ENCODE assay signal across 9 cellular contexts in the genomic region with DNA sequence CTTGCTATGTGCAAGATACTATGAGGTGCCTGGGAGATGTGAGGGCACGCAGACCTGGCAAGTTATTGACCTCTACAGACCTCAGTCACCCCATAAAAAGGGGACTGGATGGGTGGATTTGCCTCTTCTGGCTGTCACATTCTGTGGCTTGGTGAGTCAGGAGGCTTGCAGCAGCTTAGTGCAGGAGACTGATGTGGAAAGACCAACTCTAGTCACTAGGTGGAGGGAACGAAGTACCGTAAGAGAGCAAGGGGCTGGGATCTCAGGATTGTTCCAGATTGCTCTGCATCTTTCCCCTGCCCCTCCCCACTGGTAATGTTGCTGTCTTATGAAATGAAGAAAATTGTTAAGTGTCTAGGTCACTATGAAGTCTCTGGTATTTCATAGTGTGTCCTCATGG. TPM values are rescaled to one million over a fixed set of nuclear protein-coding genes. Genes with fewer than 3 reads are reported as not detected.
DNase-seq lines count a peak whose midpoint lies in the region; ATAC-seq and TF ChIP-seq lines count a peak whose summit lies in the region.
"Had no signal": no experiment of that assay in that cellular context is flagged by ENCODE, and none has a peak within 500 bp of the region (broad histone marks: within the 10 kb centered on the region; RNA-seq: fewer than 3 reads in every experiment).

No MANE protein-coding gene starts in this region.

- H3K9me3 Mint-ChIP-seq in T-helper 2 cell treated with Interferon-gamma antibody and Interleukin-4, amounts not matched to agents 5 μg/mL and 100 μg/mL, for 36 hours: no peaks in the 10 kb centered on the region
- no peaks in the 10 kb centered on the region for H3K9me3 Mint-ChIP-seq in activated CD4-positive, alpha-beta T cell treated with anti-CD3 and anti-CD28 coated beads, Interleukin-2, amount 10 ng/mL, durations not matched to agents 24 days and 14 days

- intact Hi-C loops in activated CD4-positive, alpha-beta T cell treated with anti-CD3 and anti-CD28 coated beads, Interleukin-2, amount 10 ng/mL, durations not matched to agents 24 days and 14 days (cut with micrococcal nuclease): loop anchor here (5.0 kb wide), 1 partner anchor 149 kb away; no protein-coding TSS in a partner anchor
- intact Hi-C loops in stomach (cut with DNase I; ENCODE audit: low total_unique reads) (no loop called here), posterior vena cava (cut with DNase I) (no loop called here)

- TF ChIP-seq CTCF in stomach (IDR thresholded peaks at IDR 0.05): no peak

- peak; percentile 16 for DNase-seq in T-helper 2 cell treated with Interferon-gamma antibody and Interleukin-4, amounts not matched to agents 5 μg/mL and 100 μg/mL, for 36 hours (ENCODE audit: low spot score)
- DNase-seq in T-helper 2 cell (no peak), fibroblast of the conjunctiva (ENCODE audit: low read depth) (peak; percentile 41), stomach (no peak), posterior vena cava (ENCODE audit: low spot score) (no peak), substantia nigra (lab: John Stamatoyannopoulos, UW) (no peak)
- peak; percentile 65 for DNase-seq in activated CD4-positive, alpha-beta T cell treated with anti-CD3 and anti-CD28 coated beads, Interleukin-2, amount 10 ng/mL, durations not matched to agents 24 days and 14 days

- H3K36me3 ChIP-seq in stomach: peaks cover 16 to 28% (median 25%) of the 10 kb centered on the region in 4 donors

- H3K9me3 ChIP-seq in stomach: no peaks in the 10 kb centered on the region
- H3K9me3 ChIP-seq: SJCRH30 had no signal

- TF ChIP-seq EP300 in stomach (IDR thresholded peaks at IDR 0.05): no peak

- H3K4me3 Mint-ChIP-seq in T-helper 2 cell treated with Interferon-gamma antibody and Interleukin-4, amounts not matched to agents 5 μg/mL and 100 μg/mL, for 36 hours: peak overlapping the region; percentile 17
- peak overlapping the region; percentile 91 for H3K4me3 Mint-ChIP-seq in activated CD4-positive, alpha-beta T cell treated with anti-CD3 and anti-CD28 coated beads, Interleukin-2, amount 10 ng/mL, durations not matched to agents 24 days and 14 days

- WGBS in stomach, 5 donors: 71 to 85% (median 83%) methylated on average over 3 of the region's 3 CpGs

- no peaks in the 10 kb centered on the region for H3K27me3 ChIP-seq in stomach
- H3K27me3 ChIP-seq: SJCRH30 had no signal

- H3K36me3 Mint-ChIP-seq in T-helper 2 cell treated with Interferon-gamma antibody and Interleukin-4, amounts not matched to agents 5 μg/mL and 100 μg/mL, for 36 hours (ENCODE audit: low read depth): peaks cover 30% of the 10 kb centered on the region
- peaks cover 32% of the 10 kb centered on the region for H3K36me3 Mint-ChIP-seq in activated CD4-positive, alpha-beta T cell treated with anti-CD3 and anti-CD28 coated beads, Interleukin-2, amount 10 ng/mL, durations not matched to agents 24 days and 14 days (ENCODE audit: low read depth)

- H3K27ac Mint-ChIP-seq in T-helper 2 cell treated with Interferon-gamma antibody and Interleukin-4, amounts not matched to agents 5 μg/mL and 100 μg/mL, for 36 hours: peak overlapping the region; percentile 38
- peak overlapping the region; percentile 66 for H3K27ac Mint-ChIP-seq in activated CD4-positive, alpha-beta T cell treated with anti-CD3 and anti-CD28 coated beads, Interleukin-2, amount 10 ng/mL, durations not matched to agents 24 days and 14 days

- H3K4me1 Mint-ChIP-seq in T-helper 2 cell treated with Interferon-gamma antibody and Interleukin-4, amounts not matched to agents 5 μg/mL and 100 μg/mL, for 36 hours (ENCODE audit: low read depth): peaks cover 43% of the 10 kb centered on the region
- peaks cover 42% of the 10 kb centered on the region for H3K4me1 Mint-ChIP-seq in activated CD4-positive, alpha-beta T cell treated with anti-CD3 and anti-CD28 coated beads, Interleukin-2, amount 10 ng/mL, durations not matched to agents 24 days and 14 days

- H3K4me1 ChIP-seq in stomach: peaks cover 34 to 70% (median 51%) of the 10 kb centered on the region in 4 donors

- H3K27me3 Mint-ChIP-seq in T-helper 2 cell treated with Interferon-gamma antibody and Interleukin-4, amounts not matched to agents 5 μg/mL and 100 μg/mL, for 36 hours (ENCODE audit: low read depth): no peaks in the 10 kb centered on the region
- no peaks in the 10 kb centered on the region for H3K27me3 Mint-ChIP-seq in activated CD4-positive, alpha-beta T cell treated with anti-CD3 and anti-CD28 coated beads, Interleukin-2, amount 10 ng/mL, durations not matched to agents 24 days and 14 days

- TF ChIP-seq POLR2A in stomach (IDR thresholded peaks at IDR 0.05): no peak

- no peak for ATAC-seq in HG02981 (IDR thresholded peaks at IDR 0.05; ENCODE audit: unreplicated experiment)

- H3K27ac ChIP-seq in stomach (peak overlapping the region in 3 of 5 donors; percentile 40 to 99 (median 54)), substantia nigra (ENCODE audit: low read depth, low read length, poor library complexity, severe bottlenecking) (no peak overlapping the region)
- H3K27ac ChIP-seq: SJCRH30 had no signal

- no peak overlapping the region for H3K4me3 ChIP-seq in stomach
- H3K4me3 ChIP-seq: SJCRH30 had no signal

RNA-seq across cellular contexts. Expression of a gene that starts 3.3 kb away (rescaled TPM):
- total RNA-seq in activated CD4-positive, alpha-beta T cell treated with anti-CD3 and anti-CD28 coated beads, Interleukin-2, amount 10 ng/mL, durations not matched to agents 24 days and 14 days: 148 TPM in 2 replicates
- total RNA-seq in stomach: 100 to 1,000 TPM in 1 of 5 donors, 10 to 100 TPM in 4; 24.5 to 143 (median 62.2) TPM
- polyA plus RNA-seq in stomach: 10 to 100 TPM; 26.3 to 57.9 (median 49.7) TPM
- 100 to 1,000 TPM; 127 to 141 TPM for total RNA-seq in posterior vena cava

RNA-seq across cellular contexts. Expression of a gene that starts 35.6 kb away (rescaled TPM):
- total RNA-seq in activated CD4-positive, alpha-beta T cell treated with anti-CD3 and anti-CD28 coated beads, Interleukin-2, amount 10 ng/mL, durations not matched to agents 24 days and 14 days: 0.33 and 0.54 TPM in 2 replicates
- total RNA-seq in stomach (under 1 TPM in 2 of 5 donors, not detected in 3; 0.18 to 0.45 TPM), posterior vena cava (under 1 TPM; 0.28 to 0.81 TPM)
- polyA plus RNA-seq in stomach: not detected

Comparison
In these comparisons a context has a peak if more than half of its experiments do, and no peak if none do; other contexts are left out.
1. DNase-seq: peak in T-helper 2 cell treated with Interferon-gamma antibody and Interleukin-4, amounts not matched to agents 5 μg/mL and 100 μg/mL, for 36 hours (single experiment), activated CD4-positive, alpha-beta T cell treated with anti-CD3 and anti-CD28 coated beads, Interleukin-2, amount 10 ng/mL, durations not matched to agents 24 days and 14 days (single experiment) and fibroblast of the conjunctiva (single experiment); none in T-helper 2 cell (0 of 5), stomach (single experiment), posterior vena cava (single experiment) and substantia nigra (0 of 49).